Comparison of ENCODE assay signal across 20 cellular contexts in the genomic region with DNA sequence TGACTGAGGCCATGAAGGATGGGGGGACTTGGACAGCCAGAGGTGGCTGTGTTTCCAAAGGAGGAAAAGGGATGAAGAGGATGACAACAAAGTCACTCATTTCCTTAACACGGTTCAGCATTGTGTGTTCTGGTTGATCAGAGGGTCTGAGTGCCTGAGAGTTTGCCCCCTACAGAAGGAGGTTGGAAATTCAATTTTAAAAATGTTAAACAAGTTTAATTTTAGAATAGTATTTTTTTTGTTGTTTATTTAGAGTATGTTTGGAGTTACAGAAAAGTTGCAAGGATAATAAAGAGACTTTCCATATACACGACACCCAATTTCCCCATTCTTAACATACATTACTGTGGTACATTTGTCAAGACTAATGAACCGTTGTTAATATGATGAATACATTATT. TPM values are rescaled to one million over a fixed set of nuclear protein-coding genes. Genes with fewer than 3 reads are reported as not detected.
DNase-seq lines count a peak whose midpoint lies in the region; ATAC-seq and TF ChIP-seq lines count a peak whose summit lies in the region.
"Had no signal": no experiment of that assay in that cellular context is flagged by ENCODE, and none has a peak within 500 bp of the region (broad histone marks: within the 10 kb centered on the region; RNA-seq: fewer than 3 reads in every experiment).

No MANE protein-coding gene starts in this region.

- H3K4me1 Mint-ChIP-seq in Calu3 (ENCODE audit: low read depth, unreplicated experiment) (no peaks in the 10 kb centered on the region), chondrocyte (ENCODE audit: low read depth) (peaks cover 11% of the 10 kb centered on the region), osteocyte (ENCODE audit: unreplicated experiment) (peaks cover 7% of the 10 kb centered on the region)
- H3K4me1 Mint-ChIP-seq: activated CD4-positive, alpha-beta T cell treated with anti-CD3 and anti-CD28 coated beads, Interleukin-2, amount 10 ng/mL, durations not matched to agents 7 days and 5 days; activated naive CD8-positive, alpha-beta T cell treated with anti-CD3 and anti-CD28 coated beads for 36 hours had no signal

- H3K36me3 Mint-ChIP-seq in Calu3 (ENCODE audit: insufficient read depth, unreplicated experiment) (no peaks in the 10 kb centered on the region), chondrocyte (ENCODE audit: low read depth) (peaks cover 3% of the 10 kb centered on the region), osteocyte (ENCODE audit: unreplicated experiment) (no peaks in the 10 kb centered on the region)

- no peak for DNase-seq in Calu3
- DNase-seq in NAMALWA (ENCODE audit: low spot score): peak; percentile 26
- no peak for DNase-seq in chondrocyte (ENCODE audit: low spot score)
- DNase-seq in osteocyte (ENCODE audit: extremely low spot score, unreplicated experiment): no peak
- no peak for DNase-seq in sciatic nerve (ENCODE audit: low spot score)
- no peak for DNase-seq in middle frontal gyrus (ENCODE audit: extremely low spot score, low spot score)
- DNase-seq in activated CD4-positive, alpha-beta T cell treated with anti-CD3 and anti-CD28 coated beads for 48 hours: no peak
- DNase-seq: activated CD4-positive, alpha-beta T cell treated with anti-CD3 and anti-CD28 coated beads, Interleukin-2, amount 10 ng/mL, durations not matched to agents 7 days and 5 days; activated naive CD8-positive, alpha-beta T cell treated with anti-CD3 and anti-CD28 coated beads for 36 hours; colonic mucosa; effector memory CD8-positive, alpha-beta T cell; head of caudate nucleus; mesenchymal stem cell; naive B cell; NCI-H1105 treated with DMSO at 0.1 percent for 48 hours; NCI-H2029 treated with DMSO at 0.1 percent for 48 hours; NCI-H82; PC-9; retina had no signal

- H3K27ac Mint-ChIP-seq in Calu3 (ENCODE audit: unreplicated experiment) (no peak overlapping the region), chondrocyte (ENCODE audit: unreplicated experiment) (no peak overlapping the region), osteocyte (ENCODE audit: unreplicated experiment) (no peak overlapping the region)
- H3K27ac Mint-ChIP-seq: activated CD4-positive, alpha-beta T cell treated with anti-CD3 and anti-CD28 coated beads, Interleukin-2, amount 10 ng/mL, durations not matched to agents 7 days and 5 days; activated naive CD8-positive, alpha-beta T cell treated with anti-CD3 and anti-CD28 coated beads for 36 hours; effector memory CD8-positive, alpha-beta T cell; stimulated activated naive CD8-positive, alpha-beta T cell treated with anti-CD3 and anti-CD28 coated beads, Interleukin-15, Interleukin-2, amounts not matched to agents 100 ng/mL and 50 ng/mL, for 24 hours had no signal

- CTCF ChIA-PET in Calu3 (lab: Charles Lee): no interaction called here

- H3K27me3 Mint-ChIP-seq in Calu3 (ENCODE audit: unreplicated experiment) (peaks cover 97% of the 10 kb centered on the region), chondrocyte (ENCODE audit: low read depth) (no peaks in the 10 kb centered on the region), osteocyte (ENCODE audit: unreplicated experiment) (peaks cover 2% of the 10 kb centered on the region)

- no peak for ATAC-seq in sciatic nerve
- ATAC-seq: effector memory CD8-positive, alpha-beta T cell had no signal

- H3K9me3 Mint-ChIP-seq in Calu3 (ENCODE audit: low read depth, unreplicated experiment): peaks cover 9% of the 10 kb centered on the region
- peaks cover 12% of the 10 kb centered on the region for H3K9me3 Mint-ChIP-seq in chondrocyte (ENCODE audit: low read depth)
- peaks cover 5% of the 10 kb centered on the region for H3K9me3 Mint-ChIP-seq in osteocyte (ENCODE audit: unreplicated experiment)

- intact Hi-C loops in Calu3 (cut with micrococcal nuclease; ENCODE audit: unreplicated experiment) (no loop called here), sciatic nerve (cut with DNase I) (no loop called here)

- TF ChIP-seq CTCF in Calu3 (IDR thresholded peaks at IDR 0.05; ENCODE audit: unreplicated experiment) (peak; percentile 10), chondrocyte (IDR thresholded peaks at IDR 0.05) (peak; percentile 48), osteocyte (IDR thresholded peaks at IDR 0.05) (peak; percentile 18)

- H3K4me3 Mint-ChIP-seq in Calu3 (ENCODE audit: low read depth, unreplicated experiment) (no peak overlapping the region), chondrocyte (ENCODE audit: unreplicated experiment) (no peak overlapping the region), osteocyte (ENCODE audit: unreplicated experiment) (no peak overlapping the region)
- H3K4me3 Mint-ChIP-seq: activated CD4-positive, alpha-beta T cell treated with anti-CD3 and anti-CD28 coated beads, Interleukin-2, amount 10 ng/mL, durations not matched to agents 7 days and 5 days; activated naive CD8-positive, alpha-beta T cell treated with anti-CD3 and anti-CD28 coated beads for 36 hours; effector memory CD8-positive, alpha-beta T cell; stimulated activated naive CD8-positive, alpha-beta T cell treated with anti-CD3 and anti-CD28 coated beads, Interleukin-15, Interleukin-2, amounts not matched to agents 100 ng/mL and 50 ng/mL, for 24 hours had no signal

- BruUV-seq in Calu3 (replicated peaks; lab: Mats Ljungman, UMichigan): no TSS peak

RNA-seq across cellular contexts. Expression of a gene that starts 10.3 kb away (rescaled TPM):
- 82.4 and 92.7 TPM in 2 replicates for total RNA-seq in Calu3 (2022)
- total RNA-seq in chondrocyte: 48.2 to 55.3 TPM (median 53.3 TPM) in 3 replicates
- 47.6 and 49.9 TPM in 2 replicates for total RNA-seq in osteocyte
- 51.1 TPM for total RNA-seq in sciatic nerve
